11 cellular contexts compared by ENCODE assay signal in genomic region chr12:25458047-25458552, GRCh38.
A peak's percentile ranks its signal among the peaks of the same experiment; 100 is the strongest.
DNase-seq lines count a peak whose midpoint lies in the region; FAIRE-seq and TF ChIP-seq lines count a peak whose summit lies in the region.
"Had no signal": no experiment of that assay in that cellular context is flagged by ENCODE, and none has a peak within 500 bp of the region (broad histone marks: within the 10 kb centered on the region; RNA-seq: fewer than 3 reads in every experiment).

No MANE protein-coding gene starts in this region.

- no peaks in the 10 kb centered on the region for H3K27me3 ChIP-seq in adipocyte (replicated peaks; ENCODE audit: control insufficient read depth, insufficient read depth, low read length)
- no peaks in the 10 kb centered on the region for H3K27me3 ChIP-seq in colonic mucosa
- H3K27me3 ChIP-seq: cardiac muscle cell had no signal

- no peak for FAIRE-seq in GM12892 (lab: Jason Lieb, UNC)
- FAIRE-seq: TTC549 had no signal

- H3K4me1 ChIP-seq in adipocyte (ENCODE audit: control insufficient read depth, insufficient read depth, low read length) (peaks cover 13% of the 10 kb centered on the region), colonic mucosa (no peaks in the 10 kb centered on the region)
- H3K4me1 ChIP-seq: left ventricle myocardium inferior had no signal

- H3K9ac ChIP-seq in adipocyte (ENCODE audit: low read length) = no peak overlapping the region
- no peak overlapping the region for H3K9ac ChIP-seq in colonic mucosa (ENCODE audit: low read depth in 2 of 2, low read length in 2 of 2)

- intact Hi-C loops in colonic mucosa (cut with DNase I) = no loop called here

- peak overlapping the region; percentile 65 for H3K4me3 ChIP-seq in adipocyte (ENCODE audit: low read length)
- H3K4me3 ChIP-seq in colonic mucosa = no peak overlapping the region
- H3K4me3 ChIP-seq: cardiac muscle cell, left ventricle myocardium inferior had no signal

- peak; percentile 90 for DNase-seq in AG09319 (ENCODE audit: extremely low read depth, low read depth)
- DNase-seq in HT1080 (ENCODE audit: low read depth) = peak; percentile 93
- peak; percentile 95 for DNase-seq in adipocyte (ENCODE audit: low read depth)
- peak; percentile 88 for DNase-seq in iris pigment epithelial cell (ENCODE audit: low read depth)
- no peak for DNase-seq in colonic mucosa
- no peak for DNase-seq in GM12892 (ENCODE audit: insufficient read length)
- no peak for DNase-seq in globus pallidus (ENCODE audit: low spot score)
- no peak for DNase-seq in GM13977 (ENCODE audit: low spot score)
- DNase-seq: left ventricle myocardium inferior had no signal

- H3K36me3 ChIP-seq in adipocyte (ENCODE audit: control insufficient read depth, insufficient read depth, low read length, severe bottlenecking) (no peaks in the 10 kb centered on the region), colonic mucosa (no peaks in the 10 kb centered on the region)
- H3K36me3 ChIP-seq: cardiac muscle cell, left ventricle myocardium inferior had no signal

- peak; percentile 3 for TF ChIP-seq CTCF in AG09319 (IDR thresholded peaks at IDR 0.05; ENCODE audit: low read depth, low read length)
- TF ChIP-seq CTCF in colonic mucosa (IDR thresholded peaks at IDR 0.05) = no peak
- TF ChIP-seq CTCF in GM13977 (IDR thresholded peaks at IDR 0.05; ENCODE audit: extremely low read depth, insufficient read depth, missing control alignments) = no peak

- in situ Hi-C loops in GM13977 (cut with MboI; ENCODE audit: low pct_unique_long_range_greater_than_20kb, low sequenced_read_pairs, unreplicated experiment) = no loop called here

- H3K27ac ChIP-seq in colonic mucosa = no peak overlapping the region
- H3K27ac ChIP-seq: cardiac muscle cell, left ventricle myocardium inferior had no signal

- TF ChIP-seq POLR2A in GM12892 (IDR thresholded peaks at IDR 0.05; ENCODE audit: low read depth, low read length) = no peak

- peaks cover 4% of the 10 kb centered on the region for H3K9me3 ChIP-seq in adipocyte (ENCODE audit: control insufficient read depth, low read length)
- no peaks in the 10 kb centered on the region for H3K9me3 ChIP-seq in colonic mucosa

Comparison
In these comparisons a context has a peak if more than half of its experiments do, and no peak if none do; other contexts are left out.
1. DNase-seq: peak in AG09319 (single experiment), HT1080 (single experiment), adipocyte (single experiment) and iris pigment epithelial cell (single experiment); none in colonic mucosa (single experiment), GM12892 (single experiment), globus pallidus (single experiment) and GM13977 (single experiment).